ENCODE assay signal across 1 cellular context in the genomic region with DNA sequence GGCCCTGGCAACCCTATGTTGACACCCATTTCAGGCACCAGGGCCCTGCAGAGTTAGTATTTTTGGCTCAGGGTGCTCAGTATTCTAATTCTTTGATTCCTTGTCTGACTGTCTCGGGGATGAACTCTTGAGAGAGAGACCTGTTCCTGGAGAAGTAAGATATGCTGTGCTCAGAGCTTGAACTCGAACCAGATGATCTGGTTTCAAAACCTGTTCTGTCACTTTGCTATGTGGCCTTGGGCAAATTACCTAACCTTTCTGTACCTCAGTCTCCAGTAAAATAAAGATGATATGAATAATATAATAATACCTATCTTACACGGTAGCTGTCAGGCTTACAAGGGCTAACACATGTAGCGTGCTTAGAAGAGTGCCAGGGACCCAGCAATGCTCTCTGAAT.
TF ChIP-seq lines count a peak whose summit lies in the region.

No MANE protein-coding gene starts in this region.

TF ChIP-seq in IMR-90, 13 proteins besides CTCF, POLR2A, EP300 and RAD21 (continued from another document):
- TF ChIP-seq, protein P1, sequence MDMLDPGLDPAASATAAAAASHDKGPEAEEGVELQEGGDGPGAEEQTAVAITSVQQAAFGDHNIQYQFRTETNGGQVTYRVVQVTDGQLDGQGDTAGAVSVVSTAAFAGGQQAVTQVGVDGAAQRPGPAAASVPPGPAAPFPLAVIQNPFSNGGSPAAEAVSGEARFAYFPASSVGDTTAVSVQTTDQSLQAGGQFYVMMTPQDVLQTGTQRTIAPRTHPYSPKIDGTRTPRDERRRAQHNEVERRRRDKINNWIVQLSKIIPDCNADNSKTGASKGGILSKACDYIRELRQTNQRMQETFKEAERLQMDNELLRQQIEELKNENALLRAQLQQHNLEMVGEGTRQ (IDR thresholded peaks at IDR 0.05; ENCODE audit: low read depth, low read length), result no peak
- no peak for TF ChIP-seq BHLHE40 (IDR thresholded peaks at IDR 0.05; ENCODE audit: low read depth, low read length)
- TF ChIP-seq RCOR1 (IDR thresholded peaks at IDR 0.05; ENCODE audit: insufficient replicate concordance, low read length), result no peak
- no peak for TF ChIP-seq CHD1 (IDR thresholded peaks at IDR 0.05; ENCODE audit: low read depth, low read length)
- no peak for TF ChIP-seq MAZ (IDR thresholded peaks at IDR 0.05; ENCODE audit: borderline replicate concordance, low read depth, low read length)
